In the genomic region with DNA sequence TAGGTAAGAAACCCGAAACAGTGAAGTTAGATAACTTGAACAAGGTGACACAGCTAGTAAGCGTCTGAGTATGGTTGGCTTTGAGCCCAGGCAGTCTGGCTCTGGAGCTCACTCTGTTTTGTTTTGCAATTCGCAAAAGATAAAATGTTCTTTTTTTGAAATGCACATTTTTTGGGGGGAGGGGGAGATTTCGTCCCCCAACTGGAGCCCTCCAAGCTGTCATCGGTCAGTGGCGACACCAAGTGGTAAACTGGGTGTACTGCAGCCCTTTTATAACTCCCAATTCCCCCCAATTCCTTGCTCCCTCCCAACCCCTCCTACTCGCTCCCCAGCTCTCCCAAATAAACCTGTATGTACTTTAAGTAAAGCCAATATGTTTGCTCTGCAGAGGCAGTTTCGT, we compare ENCODE assay signal across 9 cellular contexts. TPM values are rescaled to one million over a fixed set of nuclear protein-coding genes. Genes with fewer than 3 reads are reported as not detected.
DNase-seq lines count a peak whose midpoint lies in the region; ATAC-seq and TF ChIP-seq lines count a peak whose summit lies in the region.
"Had no signal": no experiment of that assay in that cellular context is flagged by ENCODE, and none has a peak within 500 bp of the region (broad histone marks: within the 10 kb centered on the region; RNA-seq: fewer than 3 reads in every experiment).

No MANE protein-coding gene starts in this region.

- no peaks in the 10 kb centered on the region for H3K79me1 ChIP-seq in neuronal stem cell (ENCODE audit: low read depth, low read length)

- CTCF ChIA-PET in CD8-positive, alpha-beta memory T cell (lab: Charles Lee) = interaction anchor here (0.6 to 1.8 kb wide), 5 partner anchors 9 to 849 kb away, joined by 3 to 6 read pairs (median 3); partner anchors contain the start of gene USP27X
- CTCF ChIA-PET in HCT116 (lab: Charles Lee) = interaction anchor here (1.0 to 2.1 kb wide), 6 partner anchors 9 to 660 kb away, joined by 3 to 7 read pairs (median 4); no protein-coding TSS in a partner anchor

- POLR2A ChIA-PET in CD8-positive, alpha-beta memory T cell (lab: Charles Lee) = interaction anchor here (0.6 to 0.7 kb wide), 2 partner anchors 635 to 1118 kb away, joined by 3 to 6 read pairs; partner anchors contain the start of gene HDAC6
- POLR2A ChIA-PET in HCT116 (lab: Charles Lee) = no interaction called here

- RAD21 ChIA-PET in HCT116 (lab: Charles Lee; ENCODE audit: low non-redundant PET in 1 of 2, low total read pairs in 2 of 2, uncharacterized antibody in 2 of 2, unreplicated experiment in 2 of 2) = no interaction called here

- TF ChIP-seq EP300 in esophagus muscularis mucosa (IDR thresholded peaks at IDR 0.05) = no peak

- intact Hi-C loops in HCT116 (cut with micrococcal nuclease) (loop anchor here (5.0 to 10.0 kb wide), 4 partner anchors 77 to 765 kb away; no protein-coding TSS in a partner anchor), esophagus muscularis mucosa (cut with DNase I) (loop anchor here (5.0 to 10.0 kb wide), 2 partner anchors 165 to 663 kb away; no protein-coding TSS in a partner anchor)

- H3K27ac Mint-ChIP-seq in CD8-positive, alpha-beta memory T cell = no peak overlapping the region

- no peak overlapping the region for H4K91ac ChIP-seq in neuronal stem cell (ENCODE audit: low read depth, low read length, poor library complexity)

- H3K9me3 ChIP-seq in CD8-positive, alpha-beta memory T cell (ENCODE audit: low read length) = no peaks in the 10 kb centered on the region
- no peaks in the 10 kb centered on the region for H3K9me3 ChIP-seq in HCT116 (ENCODE audit: control insufficient read depth in 1 of 2, insufficient read depth in 1 of 2, low read depth in 1 of 2, low read length in 2 of 2)
- peaks cover 0 to 4% (median 0%) of the 10 kb centered on the region in 4 donors for H3K9me3 ChIP-seq in esophagus muscularis mucosa
- H3K9me3 ChIP-seq in neuronal stem cell (replicated peaks in 1 of 2; ENCODE audit: control insufficient read depth in 2 of 2, insufficient read depth in 1 of 2, low read depth in 1 of 2, low read length in 2 of 2) = no peaks in the 10 kb centered on the region
- H3K9me3 ChIP-seq: SJCRH30 had no signal

- 21% methylated on average over 8 of the region's 8 CpGs for WGBS in esophagus muscularis mucosa
- no CpG with 5 or more reads among the region's 8 CpGs for WGBS in neuronal stem cell (ENCODE audit: extremely low coverage in 2 of 2, insufficient read length in 2 of 2, insufficient replicate concordance in 1 of 2), 2 donors

- no peaks in the 10 kb centered on the region for H3K27me3 ChIP-seq in CD8-positive, alpha-beta memory T cell (ENCODE audit: insufficient read depth, low read length, poor library complexity, severe bottlenecking)
- H3K27me3 ChIP-seq in HCT116 (ENCODE audit: insufficient read depth, low read length) = no peaks in the 10 kb centered on the region
- no peaks in the 10 kb centered on the region for H3K27me3 ChIP-seq in esophagus muscularis mucosa
- no peaks in the 10 kb centered on the region for H3K27me3 ChIP-seq in neuronal stem cell (ENCODE audit: control insufficient read depth in 3 of 3, insufficient read depth in 3 of 3, low read depth in 1 of 3, low read length in 3 of 3)
- H3K27me3 ChIP-seq: SJCRH30 had no signal

- peak; percentile 4 to 50 (median 8) for DNase-seq in CD8-positive, alpha-beta memory T cell
- no peak for DNase-seq in HCT116 (ENCODE audit: low read depth, low spot score)
- no peak for DNase-seq in esophagus muscularis mucosa (ENCODE audit: extremely low spot score)
- DNase-seq in neuronal stem cell (ENCODE audit: low spot score) = peak; percentile 49
- DNase-seq in NCI-H226 = no peak

- no peak overlapping the region for H3K4ac ChIP-seq in neuronal stem cell (ENCODE audit: low read length)

- H3K4me3 Mint-ChIP-seq in CD8-positive, alpha-beta memory T cell = no peak overlapping the region

- H3K4me1 ChIP-seq in CD8-positive, alpha-beta memory T cell (ENCODE audit: insufficient read depth, low read length) = no peaks in the 10 kb centered on the region
- peaks cover 0 to 13% of the 10 kb centered on the region in 2 experiments; a peak in 2 of 4 replicates for H3K4me1 ChIP-seq in HCT116 (ENCODE audit: control insufficient read depth in 1 of 2, insufficient read depth in 2 of 2, low read length in 2 of 2)
- H3K4me1 ChIP-seq in esophagus muscularis mucosa = peaks cover 7 to 19% (median 11%) of the 10 kb centered on the region in 4 donors
- peaks cover 0 to 1% of the 10 kb centered on the region in 2 donors for H3K4me1 ChIP-seq in neuronal stem cell (ENCODE audit: control insufficient read depth in 2 of 2, insufficient read depth in 1 of 2, low read depth in 1 of 2, low read length in 2 of 2)
- H3K4me1 ChIP-seq: SJCRH30 had no signal

- H4K8ac ChIP-seq in neuronal stem cell (ENCODE audit: low read depth, low read length) = no peak overlapping the region

- H2AFZ ChIP-seq in HCT116 (ENCODE audit: low read depth, low read length, poor library complexity, severe bottlenecking) (peak overlapping the region; percentile 35), neuronal stem cell (ENCODE audit: low read length) (no peak overlapping the region)

- no peak overlapping the region for H2BK120ac ChIP-seq in neuronal stem cell (ENCODE audit: low read depth, low read length)

- no peak overlapping the region for H2BK15ac ChIP-seq in neuronal stem cell (ENCODE audit: low read length)

- no peaks in the 10 kb centered on the region for H3K36me3 Mint-ChIP-seq in CD8-positive, alpha-beta memory T cell

- H3K27me3 Mint-ChIP-seq in CD8-positive, alpha-beta memory T cell = peaks cover 0 to 3% of the 10 kb centered on the region in 2 donors

- H3K9ac ChIP-seq in HCT116 (ENCODE audit: low read length) = no peak overlapping the region
- H3K9ac ChIP-seq in neuronal stem cell (ENCODE audit: low read depth, low read length, poor library complexity) = no peak overlapping the region

- TF ChIP-seq RAD21 in HCT116 (IDR thresholded peaks at IDR 0.05; ENCODE audit: low read depth) = peak; percentile 34

- H3K79me2 ChIP-seq in HCT116 (ENCODE audit: insufficient read depth, low read length) = no peaks in the 10 kb centered on the region

- H4K20me1 ChIP-seq in HCT116 (ENCODE audit: insufficient read depth) = no peaks in the 10 kb centered on the region

- H3K4me3 ChIP-seq in CD8-positive, alpha-beta memory T cell (ENCODE audit: low read length) = no peak overlapping the region
- H3K4me3 ChIP-seq in HCT116 (replicated peaks in 1 of 2; ENCODE audit: low read depth in 1 of 2, low read length in 2 of 2) (no peak overlapping the region), esophagus muscularis mucosa (no peak overlapping the region), neuronal stem cell (ENCODE audit: low read length in 2 of 2) (no peak overlapping the region)
- H3K4me3 ChIP-seq: SJCRH30 had no signal

- H3K4me1 Mint-ChIP-seq in CD8-positive, alpha-beta memory T cell = peaks cover 8 to 12% (median 11%) of the 10 kb centered on the region in 3 donors

- no peak overlapping the region for H3K23ac ChIP-seq in neuronal stem cell (ENCODE audit: low read depth, low read length, poor library complexity)

- no peak overlapping the region for H3K27ac ChIP-seq in CD8-positive, alpha-beta memory T cell (ENCODE audit: low read depth, low read length)
- no peak overlapping the region for H3K27ac ChIP-seq in HCT116 (ENCODE audit: low read depth, low read length)
- H3K27ac ChIP-seq in VCaP = no peak overlapping the region
- H3K27ac ChIP-seq in esophagus muscularis mucosa (replicated peaks in 1 of 4) = peak overlapping the region in 1 of 4 donors; percentile 25
- no peak overlapping the region for H3K27ac ChIP-seq in neuronal stem cell (replicated peaks; ENCODE audit: low read length)
- H3K27ac ChIP-seq: SJCRH30 had no signal

- BruUV-seq in HCT116 (replicated peaks; lab: Mats Ljungman, UMichigan) = no TSS peak

- no peak for ATAC-seq in HCT116
- ATAC-seq in GM19328 (IDR thresholded peaks at IDR 0.05; ENCODE audit: unreplicated experiment) = no peak
- ATAC-seq in HG02763 (IDR thresholded peaks at IDR 0.05; ENCODE audit: unreplicated experiment) = no peak

- no peak overlapping the region for H3K4me2 ChIP-seq in HCT116 (ENCODE audit: low read length)
- no peak overlapping the region for H3K4me2 ChIP-seq in neuronal stem cell (ENCODE audit: insufficient read depth, low read length, poor library complexity, severe bottlenecking)

- no peak overlapping the region for H3K18ac ChIP-seq in neuronal stem cell (ENCODE audit: low read length)

- no peaks in the 10 kb centered on the region for H3K36me3 ChIP-seq in CD8-positive, alpha-beta memory T cell (ENCODE audit: insufficient read depth, low read length)
- H3K36me3 ChIP-seq in HCT116 (ENCODE audit: control insufficient read depth in 1 of 2, insufficient read depth in 2 of 2, low read length in 2 of 2) = no peaks in the 10 kb centered on the region
- no peaks in the 10 kb centered on the region for H3K36me3 ChIP-seq in esophagus muscularis mucosa
- H3K36me3 ChIP-seq in neuronal stem cell (replicated peaks in 1 of 2; ENCODE audit: control insufficient read depth in 2 of 2, insufficient read depth in 2 of 2, low read length in 2 of 2) = no peaks in the 10 kb centered on the region

- no peak overlapping the region for H3K14ac ChIP-seq in neuronal stem cell (ENCODE audit: low read length)

- no peak for TF ChIP-seq POLR2A in HCT116 (IDR thresholded peaks at IDR 0.05; ENCODE audit: borderline replicate concordance, extremely low read depth, insufficient read depth, insufficient read length)
- TF ChIP-seq POLR2A in esophagus muscularis mucosa (IDR thresholded peaks at IDR 0.05; ENCODE audit: low read depth) = no peak

- H3K9me3 Mint-ChIP-seq in CD8-positive, alpha-beta memory T cell = no peaks in the 10 kb centered on the region

- TF ChIP-seq CTCF in HCT116 (IDR thresholded peaks at IDR 0.05 in 2 of 3, conservative IDR thresholded peaks at IDR 0.05 in 1 of 3; ENCODE audit: borderline replicate concordance in 1 of 3, insufficient read depth in 1 of 3, low read depth in 2 of 3, low read length in 2 of 3) (peak; percentile 16 to 71 (median 68); a peak in 5 of 6 replicates), VCaP (conservative IDR thresholded peaks at IDR 0.05) (peak; percentile 68), esophagus muscularis mucosa (IDR thresholded peaks at IDR 0.05) (peak; percentile 63 to 79 (median 67))

- no peaks in the 10 kb centered on the region for H3K9me2 ChIP-seq in HCT116 (ENCODE audit: insufficient read depth)

- no peak overlapping the region for H2BK5ac ChIP-seq in neuronal stem cell (ENCODE audit: low read length)

- H2BK12ac ChIP-seq in neuronal stem cell (ENCODE audit: low read length) = no peak overlapping the region

- no peak overlapping the region for H2AK5ac ChIP-seq in neuronal stem cell (ENCODE audit: low read depth, low read length)

RNA-seq across cellular contexts. Expression of gene CLCN5, which starts 2.8 kb away (rescaled TPM):
- total RNA-seq in CD8-positive, alpha-beta memory T cell = 1 to 10 TPM; 3.0 to 4.0 TPM
- 0.63 TPM for polyA plus RNA-seq in CD8-positive, alpha-beta memory T cell
- 6.1 TPM for total RNA-seq in HCT116 (2021; ENCODE audit: unreplicated experiment)
- polyA plus RNA-seq in HCT116 (2012) = 1.5 and 1.8 TPM in 2 replicates
- 1 to 10 TPM; 2.7 to 4.4 (median 3.6) TPM for total RNA-seq in esophagus muscularis mucosa
- 4.7 TPM for polyA plus RNA-seq in neuronal stem cell (2013, experiment 1 of 2)
- polyA plus RNA-seq in neuronal stem cell (2013, experiment 2 of 2) = 5.0 TPM

RNA-seq across cellular contexts. Expression of gene USP27X, which starts 40.3 kb away (rescaled TPM):
- 1 to 10 TPM; 1.7 TPM for total RNA-seq in CD8-positive, alpha-beta memory T cell
- polyA plus RNA-seq in CD8-positive, alpha-beta memory T cell = 0.69 TPM
- total RNA-seq in HCT116 (2021; ENCODE audit: unreplicated experiment) (3.5 TPM), esophagus muscularis mucosa (1 to 10 TPM; 2.9 to 5.2 (median 4.5) TPM)
- polyA plus RNA-seq in HCT116 (2012) = 3.4 and 3.7 TPM in 2 replicates
- polyA plus RNA-seq in neuronal stem cell (2013, experiment 1 of 2) = 6.6 TPM
- 6.5 TPM for polyA plus RNA-seq in neuronal stem cell (2013, experiment 2 of 2)

Comparison
In these comparisons a context has a peak if more than half of its experiments do, and no peak if none do; other contexts are left out.
1. DNase-seq: peak in CD8-positive, alpha-beta memory T cell (5 of 5) and neuronal stem cell (single experiment); none in HCT116 (single experiment), esophagus muscularis mucosa (single experiment) and NCI-H226 (single experiment).
2. Peak in every context shown above with its lines, with median percentiles within 50 percentile points of each other: CTCF ChIP-seq.